ENCODE assay signal across 24 cellular contexts in the genomic region with DNA sequence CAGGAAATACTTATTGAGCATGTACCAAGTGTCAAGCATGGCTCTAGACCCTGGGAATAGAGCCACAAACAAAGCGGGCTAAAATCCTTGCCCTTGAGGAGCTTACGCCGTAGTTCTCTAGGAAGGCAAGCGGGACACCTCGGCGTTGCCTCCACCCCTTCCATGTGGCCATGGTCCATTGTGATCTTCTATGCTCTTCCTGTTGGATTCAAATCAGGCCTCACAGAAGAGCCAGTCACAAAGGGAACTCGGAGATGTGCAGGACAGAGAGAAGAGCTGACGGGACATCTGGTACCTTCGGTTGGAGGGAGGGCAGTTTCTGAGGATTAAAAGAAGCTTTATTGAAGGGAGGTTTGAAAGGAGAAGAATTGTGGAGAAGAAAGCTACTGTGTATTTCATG.
"Had no signal": no experiment of that assay in that cellular context is flagged by ENCODE, and none has a peak within 500 bp of the region (broad histone marks: within the 10 kb centered on the region; RNA-seq: fewer than 3 reads in every experiment).

No MANE protein-coding gene starts in this region.

- H3K4me3 ChIP-seq: colonic mucosa, heart left ventricle, sigmoid colon, tibial artery had no signal

- H3K9me3 ChIP-seq: colonic mucosa, heart left ventricle, neutrophil, sigmoid colon, tibial artery had no signal

- H3K4me1 Mint-ChIP-seq: activated B cell treated with CpG ODN at 0.5 μM for 24 hours; activated CD4-positive, alpha-beta T cell treated with anti-CD3 and anti-CD28 coated beads for 36 hours; stimulated activated effector memory CD8-positive, alpha-beta T cell treated with anti-CD3 and anti-CD28 coated beads, Interleukin-12 subunit alpha, Interleukin-12 subunit beta, amount 100 ng/mL, for 72 hours had no signal

- H3K27ac ChIP-seq: colonic mucosa, foreskin keratinocyte, heart left ventricle, neutrophil, sigmoid colon, tibial artery had no signal

- DNase-seq: activated B cell treated with CpG ODN at 0.5 μM for 24 hours; activated CD4-positive, alpha-beta T cell treated with anti-CD3 and anti-CD28 coated beads for 36 hours; activated naive CD4-positive, alpha-beta T cell; activated T-cell treated with anti-CD3 and anti-CD28 coated beads for 4 hours; activated T-cell treated with anti-CD3 and anti-CD28 coated beads, Interleukin-2, amount 50 U/mL, for 72 hours; colonic mucosa; effector memory CD4-positive, alpha-beta T cell; foreskin keratinocyte; heart left ventricle; left cardiac atrium; left ventricle myocardium superior; naive B cell; nephron progenitor cell; sigmoid colon; small intestine; stimulated activated CD4-positive, alpha-beta T cell treated with anti-CD3 and anti-CD28 coated beads, Interleukin-4, amount 100 ng/mL, for 24 hours; T-helper 2 cell; tibial artery had no signal

- H3K9me3 Mint-ChIP-seq: activated B cell treated with CpG ODN at 0.5 μM for 24 hours; activated naive CD4-positive, alpha-beta T cell treated with anti-CD3 and anti-CD28 coated beads, Interleukin-2, amount 50 U/mL, for 72 hours; activated T-cell treated with anti-CD3 and anti-CD28 coated beads, Interleukin-2, amount 50 U/mL, for 72 hours; naive B cell; nephron progenitor cell; stimulated activated effector memory CD8-positive, alpha-beta T cell treated with anti-CD3 and anti-CD28 coated beads, Interleukin-12 subunit alpha, Interleukin-12 subunit beta, amount 100 ng/mL, for 72 hours; stimulated activated naive CD8-positive, alpha-beta T cell treated with anti-CD3 and anti-CD28 coated beads, Interleukin-15, Interleukin-2, amounts not matched to agents 100 ng/mL and 50 ng/mL, for 24 hours had no signal

- H3K27me3 ChIP-seq: colonic mucosa, foreskin keratinocyte, neutrophil had no signal

- H3K36me3 Mint-ChIP-seq: activated naive CD4-positive, alpha-beta T cell treated with anti-CD3 and anti-CD28 coated beads, Interleukin-2, amount 50 U/mL, for 72 hours; naive B cell; stimulated activated effector memory CD8-positive, alpha-beta T cell treated with anti-CD3 and anti-CD28 coated beads, Interleukin-12 subunit alpha, Interleukin-12 subunit beta, amount 100 ng/mL, for 72 hours had no signal

- ATAC-seq: activated CD4-positive, alpha-beta T cell treated with anti-CD3 and anti-CD28 coated beads for 36 hours; activated naive CD4-positive, alpha-beta T cell treated with anti-CD3 and anti-CD28 coated beads, Interleukin-2, amount 50 U/mL, for 72 hours; activated T-cell treated with anti-CD3 and anti-CD28 coated beads, Interleukin-2, amount 50 U/mL, for 72 hours; foreskin keratinocyte; heart left ventricle; left cardiac atrium; left ventricle myocardium superior; stimulated activated effector memory CD8-positive, alpha-beta T cell treated with anti-CD3 and anti-CD28 coated beads, Interleukin-12 subunit alpha, Interleukin-12 subunit beta, amount 100 ng/mL, for 72 hours had no signal

- FAIRE-seq: endothelial cell of umbilical vein, small intestine had no signal

- H3K36me3 ChIP-seq: colonic mucosa, heart left ventricle, neutrophil, sigmoid colon, tibial artery had no signal

- H3K4me1 ChIP-seq: colonic mucosa, sigmoid colon, tibial artery had no signal

- H3K4me3 Mint-ChIP-seq: activated B cell treated with CpG ODN at 0.5 μM for 24 hours; activated CD4-positive, alpha-beta T cell treated with anti-CD3 and anti-CD28 coated beads for 36 hours; activated T-cell treated with anti-CD3 and anti-CD28 coated beads, Interleukin-2, amount 50 U/mL, for 72 hours; naive B cell; nephron progenitor cell; stimulated activated effector memory CD8-positive, alpha-beta T cell treated with anti-CD3 and anti-CD28 coated beads, Interleukin-12 subunit alpha, Interleukin-12 subunit beta, amount 100 ng/mL, for 72 hours; stimulated activated naive CD8-positive, alpha-beta T cell treated with anti-CD3 and anti-CD28 coated beads, Interleukin-15, Interleukin-2, amounts not matched to agents 100 ng/mL and 50 ng/mL, for 24 hours had no signal

- H3K27ac Mint-ChIP-seq: activated B cell treated with CpG ODN at 0.5 μM for 24 hours; activated CD4-positive, alpha-beta T cell treated with anti-CD3 and anti-CD28 coated beads for 36 hours; activated naive CD4-positive, alpha-beta T cell treated with anti-CD3 and anti-CD28 coated beads, Interleukin-2, amount 50 U/mL, for 72 hours; activated T-cell treated with anti-CD3 and anti-CD28 coated beads, Interleukin-2, amount 50 U/mL, for 72 hours; naive B cell; nephron progenitor cell; progenitor cell of endocrine pancreas; stimulated activated effector memory CD8-positive, alpha-beta T cell treated with anti-CD3 and anti-CD28 coated beads, Interleukin-12 subunit alpha, Interleukin-12 subunit beta, amount 100 ng/mL, for 72 hours; stimulated activated naive CD8-positive, alpha-beta T cell treated with anti-CD3 and anti-CD28 coated beads, Interleukin-15, Interleukin-2, amounts not matched to agents 100 ng/mL and 50 ng/mL, for 24 hours had no signal
